10 cellular contexts compared by ENCODE assay signal in genomic region chr20:14189794-14190402, GRCh38.
DNase-seq lines count a peak whose midpoint lies in the region; ATAC-seq, FAIRE-seq and TF ChIP-seq lines count a peak whose summit lies in the region.
"Had no signal": no experiment of that assay in that cellular context is flagged by ENCODE, and none has a peak within 500 bp of the region (broad histone marks: within the 10 kb centered on the region; RNA-seq: fewer than 3 reads in every experiment).

No MANE protein-coding gene starts in this region.

- H3K9ac ChIP-seq in IMR-90 (ENCODE audit: low read depth, low read length) (no peak overlapping the region), kidney (ENCODE audit: low read length in 2 of 2) (no peak overlapping the region)

- H2BK15ac ChIP-seq in IMR-90 (ENCODE audit: low read depth, low read length) = no peak overlapping the region

- H4K20me1 ChIP-seq in IMR-90 (ENCODE audit: insufficient read depth, low read length) = no peaks in the 10 kb centered on the region

- no peak overlapping the region for H3K4me2 ChIP-seq in IMR-90 (ENCODE audit: low read depth, low read length)

- CTCF ChIA-PET in IMR-90 (lab: Yijun Ruan, JAX) = interaction anchor here (0.6 kb wide), 1 partner anchor 67 kb away, joined by 3 read pairs; no protein-coding TSS in a partner anchor

- no peak overlapping the region for H3K4ac ChIP-seq in IMR-90 (ENCODE audit: low read depth, low read length)

- TF ChIP-seq POLR2A in IMR-90 (IDR thresholded peaks at IDR 0.05; ENCODE audit: low read depth, low read length) = no peak
- no peak for TF ChIP-seq POLR2A in esophagus squamous epithelium (IDR thresholded peaks at IDR 0.05)

- no peak overlapping the region for H3K14ac ChIP-seq in IMR-90 (replicated peaks; ENCODE audit: low read depth, low read length)

- POLR2A ChIA-PET in IMR-90 (lab: Charles Lee; ENCODE audit: unreplicated experiment) = no interaction called here

- DNase-seq in BE2C = peak; percentile 25
- DNase-seq in IMR-90 = peak; percentile 62
- no peak for DNase-seq in RWPE2 (ENCODE audit: low spot score)
- peak; percentile 39 for DNase-seq in iris pigment epithelial cell (ENCODE audit: low read depth)
- DNase-seq in kidney = no peak
- no peak for DNase-seq in esophagus squamous epithelium (lab: John Stamatoyannopoulos, UW)

- ATAC-seq in IMR-90 (ENCODE audit: low read depth) = peak; percentile 64
- peak; percentile 71 for ATAC-seq in RWPE2 (ENCODE audit: low read depth)
- ATAC-seq in GM18502 (IDR thresholded peaks at IDR 0.05; ENCODE audit: poor library complexity, unreplicated experiment) = no peak
- no peak for ATAC-seq in GM18511 (IDR thresholded peaks at IDR 0.05; ENCODE audit: unreplicated experiment)
- ATAC-seq: gastroesophageal sphincter had no signal

- no peaks in the 10 kb centered on the region for H3K9me1 ChIP-seq in IMR-90 (ENCODE audit: insufficient read depth, low read length)

- H3K27ac ChIP-seq in IMR-90 (ENCODE audit: insufficient read depth, low read length) (no peak overlapping the region), RWPE2 (ENCODE audit: poor library complexity, severe bottlenecking) (no peak overlapping the region), kidney (ENCODE audit: low read depth in 2 of 2, low read length in 2 of 2) (no peak overlapping the region), esophagus squamous epithelium (no peak overlapping the region)
- H3K27ac ChIP-seq: gastroesophageal sphincter had no signal

- H3K4me3 ChIP-seq in BE2C (ENCODE audit: low read depth, low read length) (no peak overlapping the region), IMR-90 (ENCODE audit: insufficient read depth, low read depth, low read length) (no peak overlapping the region), RWPE2 (ENCODE audit: severe bottlenecking) (no peak overlapping the region), kidney (ENCODE audit: low read length in 2 of 2) (no peak overlapping the region), esophagus squamous epithelium (no peak overlapping the region)
- H3K4me3 ChIP-seq: gastroesophageal sphincter had no signal

- no peak overlapping the region for H2AK9ac ChIP-seq in IMR-90 (replicated peaks; ENCODE audit: low read depth, low read length, poor library complexity)

- no peak overlapping the region for H4K8ac ChIP-seq in IMR-90 (ENCODE audit: low read depth in 2 of 2, low read length in 2 of 2)

- H3K56ac ChIP-seq in IMR-90 (ENCODE audit: extremely low read depth, insufficient read depth, low read length) = peak overlapping the region; percentile 32; the same call in 1 of the 2 replicates

- TF ChIP-seq CTCF in BE2C (IDR thresholded peaks at IDR 0.05; ENCODE audit: low read depth, low read length) (peak; percentile 56), IMR-90 (conservative IDR thresholded peaks at IDR 0.05; ENCODE audit: low read depth, low read length) (peak; percentile 60), RWPE2 (IDR thresholded peaks at IDR 0.05; ENCODE audit: poor library complexity, severe bottlenecking) (peak; percentile 91), kidney (IDR thresholded peaks at IDR 0.05; ENCODE audit: borderline replicate concordance, extremely low read depth, insufficient read depth) (no peak), esophagus squamous epithelium (IDR thresholded peaks at IDR 0.05) (peak in 2 of 6 experiments; percentile 24 to 57)

- TF ChIP-seq RAD21 in IMR-90 (IDR thresholded peaks at IDR 0.05; ENCODE audit: low read length) = peak; percentile 75

- H3K79me1 ChIP-seq in IMR-90 (ENCODE audit: low read depth in 1 of 2, low read length in 2 of 2) = no peaks in the 10 kb centered on the region

- no peak overlapping the region for H4K91ac ChIP-seq in IMR-90 (ENCODE audit: insufficient read depth, low read depth, low read length)

- H4K5ac ChIP-seq in IMR-90 (ENCODE audit: low read depth, low read length) = no peak overlapping the region

- H3K4me1 ChIP-seq in BE2C (no peaks in the 10 kb centered on the region), IMR-90 (ENCODE audit: control insufficient read depth, insufficient read depth, low read length) (no peaks in the 10 kb centered on the region), RWPE2 (ENCODE audit: insufficient read depth, poor library complexity, severe bottlenecking) (no peaks in the 10 kb centered on the region), kidney (ENCODE audit: control insufficient read depth in 1 of 2, insufficient read depth in 1 of 2, low read depth in 1 of 2, low read length in 2 of 2) (no peaks in the 10 kb centered on the region), esophagus squamous epithelium (no peaks in the 10 kb centered on the region)
- H3K4me1 ChIP-seq: gastroesophageal sphincter had no signal

- in situ Hi-C loops in IMR-90 (cut with MboI; ENCODE audit: low sequenced_read_pairs) = no loop called here

- H2BK20ac ChIP-seq in IMR-90 (ENCODE audit: low read depth, low read length) = no peak overlapping the region

- H3K36me3 ChIP-seq in BE2C = no peaks in the 10 kb centered on the region
- no peaks in the 10 kb centered on the region for H3K36me3 ChIP-seq in IMR-90 (ENCODE audit: control insufficient read depth, insufficient read depth, low read length)
- H3K36me3 ChIP-seq in RWPE2 (ENCODE audit: low read depth) = no peaks in the 10 kb centered on the region
- no peaks in the 10 kb centered on the region for H3K36me3 ChIP-seq in kidney (ENCODE audit: control insufficient read depth in 1 of 2, insufficient read depth in 2 of 2, low read length in 2 of 2)
- H3K36me3 ChIP-seq in esophagus squamous epithelium = no peaks in the 10 kb centered on the region
- H3K36me3 ChIP-seq: gastroesophageal sphincter had no signal

- H2BK5ac ChIP-seq in IMR-90 (ENCODE audit: low read depth, low read length, poor library complexity, severe bottlenecking) = no peak overlapping the region

- H3K18ac ChIP-seq in IMR-90 (ENCODE audit: low read depth, low read length) = no peak overlapping the region

- H2AK5ac ChIP-seq in IMR-90 (ENCODE audit: low read depth, low read length) = no peak overlapping the region

- no peak for FAIRE-seq in kidney (lab: Jason Lieb, UNC)
- FAIRE-seq: TTC549 had no signal

- no TSS peak for BruUV-seq in IMR-90 (replicated peaks; lab: Mats Ljungman, UMichigan)

- H3K9me3 ChIP-seq in BE2C (no peaks in the 10 kb centered on the region), IMR-90 (ENCODE audit: control insufficient read depth, insufficient read depth, low read length) (no peaks in the 10 kb centered on the region), RWPE2 (ENCODE audit: severe bottlenecking) (no peaks in the 10 kb centered on the region), kidney (ENCODE audit: control insufficient read depth in 1 of 2, low read length in 2 of 2) (no peaks in the 10 kb centered on the region), esophagus squamous epithelium (no peaks in the 10 kb centered on the region)
- H3K9me3 ChIP-seq: gastroesophageal sphincter had no signal

- WGBS in IMR-90 (ENCODE audit: extremely low coverage in 2 of 2, insufficient read length in 1 of 2), 2 experiments = no CpG with 5 or more reads among the region's 1 CpG
- 21 to 38% methylated on average over 1 of the region's 1 CpG for WGBS in esophagus squamous epithelium, 2 donors

- H3K23ac ChIP-seq in IMR-90 (ENCODE audit: low read depth, low read length) = no peak overlapping the region

- dilution Hi-C loops in IMR-90 (cut with HindIII; ENCODE audit: low sequenced_read_pairs, unreplicated experiment) = no loop called here

- intact Hi-C loops in IMR-90 (cut with micrococcal nuclease) = loop anchor here (5.0 to 10.0 kb wide), 3 partner anchors 75 to 372 kb away; partner anchors contain the start of gene FLRT3
- intact Hi-C loops in kidney (cut with DNase I) = no loop called here
- intact Hi-C loops in esophagus squamous epithelium (cut with DNase I) = no loop called here

- no peaks in the 10 kb centered on the region for H3K27me3 ChIP-seq in BE2C
- H3K27me3 ChIP-seq in IMR-90 (ENCODE audit: control insufficient read depth, insufficient read depth, low read length) = no peaks in the 10 kb centered on the region
- no peaks in the 10 kb centered on the region for H3K27me3 ChIP-seq in RWPE2 (ENCODE audit: insufficient read depth, poor library complexity, severe bottlenecking)
- no peaks in the 10 kb centered on the region for H3K27me3 ChIP-seq in esophagus squamous epithelium
- H3K27me3 ChIP-seq: gastroesophageal sphincter had no signal

- no peak overlapping the region for H2AFZ ChIP-seq in IMR-90 (replicated peaks; ENCODE audit: low read length, poor library complexity)

- H2BK120ac ChIP-seq in IMR-90 (ENCODE audit: low read depth, low read length) = no peak overlapping the region

TF ChIP-seq in IMR-90, 13 proteins besides CTCF, POLR2A, EP300 and RAD21:
- TF ChIP-seq MAFK (IDR thresholded peaks at IDR 0.05; ENCODE audit: low read depth, low read length) (no peak), MXI1 (IDR thresholded peaks at IDR 0.05; ENCODE audit: borderline replicate concordance, low read depth, low read length) (no peak), RFX5 (IDR thresholded peaks at IDR 0.05; ENCODE audit: low read depth, low read length) (no peak), CEBPB (IDR thresholded peaks at IDR 0.05; ENCODE audit: low read depth, low read length) (no peak), BHLHE40 (IDR thresholded peaks at IDR 0.05; ENCODE audit: low read depth, low read length) (no peak), USF2 (IDR thresholded peaks at IDR 0.05; ENCODE audit: low read depth, low read length) (peak; percentile 21; the same call in 1 of the 2 replicates), SMC3 (IDR thresholded peaks at IDR 0.05; ENCODE audit: low read depth, low read length) (peak; percentile 30; the same call in 1 of the 2 replicates), FOS (IDR thresholded peaks at IDR 0.05; ENCODE audit: low read depth, low read length) (no peak)

Comparison
In these comparisons a context has a peak if more than half of its experiments do, and no peak if none do; other contexts are left out.
1. DNase-seq: peak in BE2C (single experiment), IMR-90 (single experiment) and iris pigment epithelial cell (single experiment); none in RWPE2 (single experiment), kidney (single experiment) and esophagus squamous epithelium (single experiment).
2. ATAC-seq: peak in IMR-90 (single experiment) and RWPE2 (single experiment); none in GM18502 (single experiment) and GM18511 (single experiment).